In genomic region chr10:130339911-130340310, GRCh38 we compare ENCODE assay signal across 25 cellular contexts.
"Had no signal": no experiment of that assay in that cellular context is flagged by ENCODE, and none has a peak within 500 bp of the region (broad histone marks: within the 10 kb centered on the region; RNA-seq: fewer than 3 reads in every experiment).

No MANE protein-coding gene starts in this region.

- H3K4me2 ChIP-seq: smooth muscle cell had no signal

- H3K4me3 ChIP-seq: lower lobe of right lung, psoas muscle, right lobe of liver, smooth muscle cell, tibial nerve, upper lobe of left lung had no signal

- H3K27me3 ChIP-seq: right lobe of liver, tibial nerve, upper lobe of left lung had no signal

- H3K36me3 ChIP-seq: lower lobe of right lung, right lobe of liver, tibial nerve, upper lobe of left lung had no signal

- H3K9me3 ChIP-seq: lower lobe of right lung, psoas muscle, right lobe of liver, tibial nerve, upper lobe of left lung had no signal

- H3K4me1 Mint-ChIP-seq: naive thymus-derived CD8-positive, alpha-beta T cell; nephron; neural crest cell; stimulated activated memory B cell treated with anti-CD40 and anti-IgM and Interleukin-4, amounts not matched to agents 10 μg/mL and 1 μg/mL and 100 μg/mL, for 72 hours; stimulated activated naive CD8-positive, alpha-beta T cell treated with anti-CD3 and anti-CD28 coated beads, Interleukin-15, amount 100 ng/mL, for 72 hours had no signal

- H3K4me1 ChIP-seq: lower lobe of right lung, parathyroid adenoma, right lobe of liver, tibial nerve, upper lobe of left lung had no signal

- H3K27ac ChIP-seq: lower lobe of right lung, parathyroid adenoma, psoas muscle, right lobe of liver, tibial nerve, upper lobe of left lung had no signal

- H3K79me2 ChIP-seq: parathyroid adenoma had no signal

- DNase-seq: hippocampal formation; kidney glomerular epithelial cell; left cardiac atrium; lower lobe of right lung; mammary epithelial cell; mesenchymal stem cell; naive thymus-derived CD8-positive, alpha-beta T cell; nucleus accumbens; psoas muscle; right lobe of liver; stimulated activated CD4-positive, alpha-beta T cell treated with anti-CD3 and anti-CD28 coated beads, Interleukin-1b, Interleukin-23, amount 100 ng/mL, for 48 hours; stimulated activated CD4-positive, alpha-beta T cell treated with anti-CD3 and anti-CD28 coated beads, Interleukin-2, amount 100 ng/mL, for 48 hours; stimulated activated CD4-positive, alpha-beta T cell treated with anti-CD3 and anti-CD28 coated beads, Interleukin-4, amount 100 ng/mL, for 4 hours; stimulated activated CD8-positive, alpha-beta memory T cell treated with anti-CD3 and anti-CD28 coated beads, Interleukin-4, amount 100 ng/mL, for 48 hours; stimulated activated naive CD4-positive, alpha-beta T cell treated with Interleukin-2 at 50 U/mL for 16 hours; stimulated activated naive CD8-positive, alpha-beta T cell treated with anti-CD3 and anti-CD28 coated beads, Interleukin-15, amount 100 ng/mL, for 72 hours; substantia nigra; upper lobe of left lung had no signal

- H3K27ac Mint-ChIP-seq: nephron; stimulated activated memory B cell treated with anti-CD40 and anti-IgM and Interleukin-4, amounts not matched to agents 10 μg/mL and 1 μg/mL and 100 μg/mL, for 72 hours; stimulated activated naive CD8-positive, alpha-beta T cell treated with anti-CD3 and anti-CD28 coated beads, Interleukin-15, amount 100 ng/mL, for 72 hours had no signal

- H3K36me3 Mint-ChIP-seq: naive thymus-derived CD8-positive, alpha-beta T cell; stimulated activated memory B cell treated with anti-CD40 and anti-IgM and Interleukin-4, amounts not matched to agents 10 μg/mL and 1 μg/mL and 100 μg/mL, for 72 hours had no signal

- H3K9me3 Mint-ChIP-seq: nephron; neural crest cell; stimulated activated naive CD8-positive, alpha-beta T cell treated with anti-CD3 and anti-CD28 coated beads, Interleukin-15, amount 100 ng/mL, for 72 hours had no signal

- H3K9ac ChIP-seq: parathyroid adenoma had no signal

- H3K4me3 Mint-ChIP-seq: naive thymus-derived CD8-positive, alpha-beta T cell; nephron; neural crest cell; stimulated activated memory B cell treated with anti-CD40 and anti-IgM and Interleukin-4, amounts not matched to agents 10 μg/mL and 1 μg/mL and 100 μg/mL, for 72 hours; stimulated activated naive CD8-positive, alpha-beta T cell treated with anti-CD3 and anti-CD28 coated beads, Interleukin-15, amount 100 ng/mL, for 72 hours had no signal

- H2AFZ ChIP-seq: parathyroid adenoma had no signal

- FAIRE-seq: islet of Langerhans had no signal
